ENCODE assay signal across 8 cellular contexts in the genomic region with DNA sequence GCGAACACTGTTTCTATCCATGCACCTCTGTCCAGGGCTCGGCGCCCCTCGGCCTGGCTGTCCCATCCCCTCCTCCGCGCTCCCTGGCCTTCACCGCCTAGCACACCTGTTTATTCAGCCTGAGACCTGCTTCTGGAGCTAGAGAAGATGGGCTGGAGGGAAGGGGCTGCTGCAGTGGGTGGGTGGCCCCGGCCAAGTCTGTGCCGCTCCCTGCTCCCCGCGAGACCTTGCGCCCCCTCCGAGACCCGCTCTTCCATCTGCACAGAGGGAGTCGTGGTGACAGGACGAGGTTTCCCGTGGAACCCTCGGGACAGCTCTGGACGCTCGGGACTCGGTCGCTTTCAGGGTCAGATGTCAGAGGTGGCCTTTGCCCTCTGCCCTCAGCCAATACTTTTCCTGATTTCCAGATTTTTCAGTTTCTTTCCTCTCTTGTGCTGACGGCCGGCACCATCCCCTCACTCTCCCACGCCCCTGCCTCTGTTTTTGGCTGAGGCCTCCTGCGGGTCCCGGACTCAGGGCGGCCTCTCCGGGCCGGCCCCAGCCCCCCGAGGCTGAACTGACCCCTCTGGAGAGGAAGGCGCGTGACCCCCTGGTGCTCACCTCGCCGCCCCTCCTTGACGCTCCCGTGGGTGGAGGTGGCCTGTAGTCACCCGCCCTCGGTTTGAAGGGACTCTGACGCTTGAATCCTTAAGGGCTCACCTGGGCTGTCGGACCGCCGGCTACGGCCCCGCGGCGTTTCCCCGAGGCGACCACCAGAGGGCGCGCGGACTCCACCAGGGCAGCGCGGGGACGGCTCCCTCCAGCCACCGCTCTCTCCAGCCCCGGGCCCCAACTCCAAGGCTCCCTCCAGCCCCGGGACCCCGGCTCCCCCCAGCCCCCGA. TPM values are rescaled to one million over a fixed set of nuclear protein-coding genes. Genes with fewer than 3 reads are reported as not detected.
DNase-seq lines count a peak whose midpoint lies in the region; ATAC-seq and TF ChIP-seq lines count a peak whose summit lies in the region.

No MANE protein-coding gene starts in this region.

- no peak overlapping the region for H3K4me3 Mint-ChIP-seq in Calu3 (ENCODE audit: low read depth, unreplicated experiment)
- no peak overlapping the region for H3K4me3 Mint-ChIP-seq in activated CD8-positive, alpha-beta memory T cell treated with anti-CD3 and anti-CD28 coated beads, Interleukin-2, amount 10 ng/mL, durations not matched to agents 7 days and 5 days
- H3K4me3 Mint-ChIP-seq in natural killer cell treated with Interleukin-12 subunit alpha and Interleukin-12 subunit beta and Interleukin-15 and Interleukin-18, amount 100 ng/mL, for 72 hours = no peak overlapping the region
- no peak overlapping the region for H3K4me3 Mint-ChIP-seq in stimulated activated naive CD8-positive, alpha-beta T cell treated with anti-CD3 and anti-CD28 coated beads, Interleukin-15, amount 100 ng/mL, for 72 hours

- BruUV-seq in Calu3 (replicated peaks; lab: Mats Ljungman, UMichigan) = no TSS peak

- no peak overlapping the region for H3K27ac Mint-ChIP-seq in Calu3 (ENCODE audit: unreplicated experiment)
- H3K27ac Mint-ChIP-seq in activated CD8-positive, alpha-beta memory T cell treated with anti-CD3 and anti-CD28 coated beads, Interleukin-2, amount 10 ng/mL, durations not matched to agents 7 days and 5 days = no peak overlapping the region
- no peak overlapping the region for H3K27ac Mint-ChIP-seq in natural killer cell treated with Interleukin-12 subunit alpha and Interleukin-12 subunit beta and Interleukin-15 and Interleukin-18, amount 100 ng/mL, for 72 hours
- H3K27ac Mint-ChIP-seq in stimulated activated naive CD8-positive, alpha-beta T cell treated with anti-CD3 and anti-CD28 coated beads, Interleukin-15, amount 100 ng/mL, for 72 hours = no peak overlapping the region

- H3K9me3 Mint-ChIP-seq in Calu3 (ENCODE audit: low read depth, unreplicated experiment) = no peaks in the 10 kb centered on the region
- no peaks in the 10 kb centered on the region for H3K9me3 Mint-ChIP-seq in activated CD8-positive, alpha-beta memory T cell treated with anti-CD3 and anti-CD28 coated beads, Interleukin-2, amount 10 ng/mL, durations not matched to agents 7 days and 5 days (ENCODE audit: low read depth)
- H3K9me3 Mint-ChIP-seq in natural killer cell treated with Interleukin-12 subunit alpha and Interleukin-12 subunit beta and Interleukin-15 and Interleukin-18, amount 100 ng/mL, for 72 hours = no peaks in the 10 kb centered on the region
- H3K9me3 Mint-ChIP-seq in stimulated activated naive CD8-positive, alpha-beta T cell treated with anti-CD3 and anti-CD28 coated beads, Interleukin-15, amount 100 ng/mL, for 72 hours = no peaks in the 10 kb centered on the region

- no peaks in the 10 kb centered on the region for H3K4me1 Mint-ChIP-seq in Calu3 (ENCODE audit: low read depth, unreplicated experiment)
- H3K4me1 Mint-ChIP-seq in activated CD8-positive, alpha-beta memory T cell treated with anti-CD3 and anti-CD28 coated beads, Interleukin-2, amount 10 ng/mL, durations not matched to agents 7 days and 5 days = no peaks in the 10 kb centered on the region
- H3K4me1 Mint-ChIP-seq in natural killer cell treated with Interleukin-12 subunit alpha and Interleukin-12 subunit beta and Interleukin-15 and Interleukin-18, amount 100 ng/mL, for 72 hours (ENCODE audit: low read depth in 2 of 2) = no peaks in the 10 kb centered on the region
- peaks cover 7% of the 10 kb centered on the region for H3K4me1 Mint-ChIP-seq in stimulated activated naive CD8-positive, alpha-beta T cell treated with anti-CD3 and anti-CD28 coated beads, Interleukin-15, amount 100 ng/mL, for 72 hours

- intact Hi-C loops in Calu3 (cut with micrococcal nuclease; ENCODE audit: unreplicated experiment) = loop anchor here (1.0 to 10.0 kb wide), 4 partner anchors 588 to 1031 kb away; no protein-coding TSS in a partner anchor

- no peak overlapping the region for H3K4me3 ChIP-seq in epithelial cell of esophagus (ENCODE audit: low read length)

- H3K36me3 Mint-ChIP-seq in Calu3 (ENCODE audit: insufficient read depth, unreplicated experiment) = no peaks in the 10 kb centered on the region
- no peaks in the 10 kb centered on the region for H3K36me3 Mint-ChIP-seq in activated CD8-positive, alpha-beta memory T cell treated with anti-CD3 and anti-CD28 coated beads, Interleukin-2, amount 10 ng/mL, durations not matched to agents 7 days and 5 days
- no peaks in the 10 kb centered on the region for H3K36me3 Mint-ChIP-seq in natural killer cell treated with Interleukin-12 subunit alpha and Interleukin-12 subunit beta and Interleukin-15 and Interleukin-18, amount 100 ng/mL, for 72 hours

- DNase-seq in Calu3 (peak; percentile 87), NCI-H146 treated with DMSO at 0.1 percent for 48 hours (lab: John Stamatoyannopoulos, UW; ENCODE audit: unreplicated experiment) (peak; percentile 3), epithelial cell of esophagus (ENCODE audit: low read depth) (peak; percentile 51)
- DNase-seq in activated CD8-positive, alpha-beta memory T cell treated with anti-CD3 and anti-CD28 coated beads, Interleukin-2, amount 10 ng/mL, durations not matched to agents 7 days and 5 days = peak; percentile 69
- DNase-seq in natural killer cell treated with Interleukin-12 subunit alpha and Interleukin-12 subunit beta and Interleukin-15 and Interleukin-18, amount 100 ng/mL, for 72 hours (ENCODE audit: low spot score) = peak; percentile 70
- peak; percentile 70 to 73 for DNase-seq in stimulated activated naive CD8-positive, alpha-beta T cell treated with anti-CD3 and anti-CD28 coated beads, Interleukin-15, amount 100 ng/mL, for 72 hours

- ATAC-seq in GM21529 (IDR thresholded peaks at IDR 0.05; ENCODE audit: unreplicated experiment) (peak; percentile 79), GM18519 (IDR thresholded peaks at IDR 0.05; ENCODE audit: low FRiP score, unreplicated experiment) (no peak)
- peak; percentile 79 for ATAC-seq in activated CD8-positive, alpha-beta memory T cell treated with anti-CD3 and anti-CD28 coated beads, Interleukin-2, amount 10 ng/mL, durations not matched to agents 7 days and 5 days
- peak; percentile 57 to 76 for ATAC-seq in natural killer cell treated with Interleukin-12 subunit alpha and Interleukin-12 subunit beta and Interleukin-15 and Interleukin-18, amount 100 ng/mL, for 72 hours
- ATAC-seq in stimulated activated naive CD8-positive, alpha-beta T cell treated with anti-CD3 and anti-CD28 coated beads, Interleukin-15, amount 100 ng/mL, for 72 hours = peak; percentile 76

- TF ChIP-seq CTCF in Calu3 (IDR thresholded peaks at IDR 0.05; ENCODE audit: unreplicated experiment) = peak; percentile 96
- TF ChIP-seq CTCF in epithelial cell of esophagus (IDR thresholded peaks at IDR 0.05; ENCODE audit: insufficient read depth, low read depth, low read length, missing control alignments) = peak; percentile 61

- CTCF ChIA-PET in Calu3 (lab: Charles Lee) = interaction anchor here (0.6 kb wide), 1 partner anchor 67 kb away, joined by 4 read pairs; no protein-coding TSS in a partner anchor
- CTCF ChIA-PET in activated CD8-positive, alpha-beta memory T cell treated with anti-CD3 and anti-CD28 coated beads, Interleukin-2, amount 10 ng/mL, durations not matched to agents 7 days and 5 days (lab: Charles Lee) = interaction anchor here (1.0 to 2.4 kb wide), 4 partner anchors 17 to 29 kb away, joined by 3 to 8 read pairs (median 4); no protein-coding TSS in a partner anchor

- H3K27me3 Mint-ChIP-seq in Calu3 (ENCODE audit: unreplicated experiment) = no peaks in the 10 kb centered on the region
- peaks cover 37% of the 10 kb centered on the region for H3K27me3 Mint-ChIP-seq in activated CD8-positive, alpha-beta memory T cell treated with anti-CD3 and anti-CD28 coated beads, Interleukin-2, amount 10 ng/mL, durations not matched to agents 7 days and 5 days
- peaks cover 18 to 32% of the 10 kb centered on the region in 2 donors for H3K27me3 Mint-ChIP-seq in natural killer cell treated with Interleukin-12 subunit alpha and Interleukin-12 subunit beta and Interleukin-15 and Interleukin-18, amount 100 ng/mL, for 72 hours
- H3K27me3 Mint-ChIP-seq in stimulated activated naive CD8-positive, alpha-beta T cell treated with anti-CD3 and anti-CD28 coated beads, Interleukin-15, amount 100 ng/mL, for 72 hours = peaks cover 39% of the 10 kb centered on the region

RNA-seq across cellular contexts. Expression of gene SHH, which starts 15.6 kb away (rescaled TPM):
- 0.66 and 1.1 TPM in 2 replicates for total RNA-seq in Calu3 (2022)
- total RNA-seq in activated CD8-positive, alpha-beta memory T cell treated with anti-CD3 and anti-CD28 coated beads, Interleukin-2, amount 10 ng/mL, durations not matched to agents 7 days and 5 days = not detected
- not detected for total RNA-seq in natural killer cell treated with Interleukin-12 subunit alpha and Interleukin-12 subunit beta and Interleukin-15 and Interleukin-18, amount 100 ng/mL, for 72 hours

Comparison
In these comparisons a context has a peak if more than half of its experiments do, and no peak if none do; other contexts are left out.
1. DNase-seq: peak in every context shown above with its lines; median percentile 87 in Calu3; 72 in stimulated activated naive CD8-positive, alpha-beta T cell treated with anti-CD3 and anti-CD28 coated beads, Interleukin-15, amount 100 ng/mL, for 72 hours; 70 in natural killer cell treated with Interleukin-12 subunit alpha and Interleukin-12 subunit beta and Interleukin-15 and Interleukin-18, amount 100 ng/mL, for 72 hours; 69 in activated CD8-positive, alpha-beta memory T cell treated with anti-CD3 and anti-CD28 coated beads, Interleukin-2, amount 10 ng/mL, durations not matched to agents 7 days and 5 days; 51 in epithelial cell of esophagus; 3 in NCI-H146 treated with DMSO at 0.1 percent for 48 hours.